Comparison of ENCODE assay signal across 1 cellular context in genomic region chr1:152459596-152460528, GRCh38.
TF ChIP-seq lines count a peak whose summit lies in the region.

No MANE protein-coding gene starts in this region.

TF ChIP-seq in HepG2, 621 proteins besides CTCF, POLR2A, EP300 and RAD21:
- TF ChIP-seq NAIF1 (CRISPR knock-in tag; IDR thresholded peaks at IDR 0.05; ENCODE audit: borderline replicate concordance) (no peak), ZFY (CRISPR knock-in tag; IDR thresholded peaks at IDR 0.05) (peak; percentile 37; the same call in 1 of the 2 replicates), XRCC5 (optimal IDR thresholded peaks at IDR 0.05; ENCODE audit: low read length) (peak; percentile 18), SALL1 (CRISPR knock-in tag; IDR thresholded peaks at IDR 0.05) (peak; percentile 14; the same call in 1 of the 2 replicates), GABPB1 (CRISPR knock-in tag; IDR thresholded peaks at IDR 0.05) (peak; percentile 37; the same call in 1 of the 2 replicates), PHF8 (CRISPR knock-in tag; IDR thresholded peaks at IDR 0.05) (peak; percentile 24; the same call in 1 of the 2 replicates), ZNF652 (CRISPR knock-in tag; IDR thresholded peaks at IDR 0.05; ENCODE audit: borderline replicate concordance, low read depth) (no peak), ELF1 (CRISPR knock-in tag; IDR thresholded peaks at IDR 0.05) (0 out of 2 replicates have a peak, but pooled peaks have one; percentile 32), PHF20 (CRISPR knock-in tag; IDR thresholded peaks at IDR 0.05) (0 out of 2 replicates have a peak, but pooled peaks have one; percentile 23), ZFP37 (CRISPR knock-in tag; IDR thresholded peaks at IDR 0.05; ENCODE audit: borderline replicate concordance) (no peak), ZFP41 (CRISPR knock-in tag; IDR thresholded peaks at IDR 0.05; ENCODE audit: borderline replicate concordance) (no peak), ZNF687 (CRISPR knock-in tag; IDR thresholded peaks at IDR 0.05) (peak; percentile 34; the same call in 1 of the 2 replicates), ZNF644 (CRISPR knock-in tag; IDR thresholded peaks at IDR 0.05; ENCODE audit: low read depth) (0 out of 2 replicates have a peak, but pooled peaks have one; percentile 20), NR2C2 (CRISPR knock-in tag; IDR thresholded peaks at IDR 0.05; ENCODE audit: borderline replicate concordance) (no peak)
- TF ChIP-seq, protein P1, sequence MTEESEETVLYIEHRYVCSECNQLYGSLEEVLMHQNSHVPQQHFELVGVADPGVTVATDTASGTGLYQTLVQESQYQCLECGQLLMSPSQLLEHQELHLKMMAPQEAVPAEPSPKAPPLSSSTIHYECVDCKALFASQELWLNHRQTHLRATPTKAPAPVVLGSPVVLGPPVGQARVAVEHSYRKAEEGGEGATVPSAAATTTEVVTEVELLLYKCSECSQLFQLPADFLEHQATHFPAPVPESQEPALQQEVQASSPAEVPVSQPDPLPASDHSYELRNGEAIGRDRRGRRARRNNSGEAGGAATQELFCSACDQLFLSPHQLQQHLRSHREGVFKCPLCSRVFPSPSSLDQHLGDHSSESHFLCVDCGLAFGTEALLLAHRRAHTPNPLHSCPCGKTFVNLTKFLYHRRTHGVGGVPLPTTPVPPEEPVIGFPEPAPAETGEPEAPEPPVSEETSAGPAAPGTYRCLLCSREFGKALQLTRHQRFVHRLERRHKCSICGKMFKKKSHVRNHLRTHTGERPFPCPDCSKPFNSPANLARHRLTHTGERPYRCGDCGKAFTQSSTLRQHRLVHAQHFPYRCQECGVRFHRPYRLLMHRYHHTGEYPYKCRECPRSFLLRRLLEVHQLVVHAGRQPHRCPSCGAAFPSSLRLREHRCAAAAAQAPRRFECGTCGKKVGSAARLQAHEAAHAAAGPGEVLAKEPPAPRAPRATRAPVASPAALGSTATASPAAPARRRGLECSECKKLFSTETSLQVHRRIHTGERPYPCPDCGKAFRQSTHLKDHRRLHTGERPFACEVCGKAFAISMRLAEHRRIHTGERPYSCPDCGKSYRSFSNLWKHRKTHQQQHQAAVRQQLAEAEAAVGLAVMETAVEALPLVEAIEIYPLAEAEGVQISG (CRISPR knock-in tag; IDR thresholded peaks at IDR 0.05): peak; percentile 76
- TF ChIP-seq, protein P2, sequence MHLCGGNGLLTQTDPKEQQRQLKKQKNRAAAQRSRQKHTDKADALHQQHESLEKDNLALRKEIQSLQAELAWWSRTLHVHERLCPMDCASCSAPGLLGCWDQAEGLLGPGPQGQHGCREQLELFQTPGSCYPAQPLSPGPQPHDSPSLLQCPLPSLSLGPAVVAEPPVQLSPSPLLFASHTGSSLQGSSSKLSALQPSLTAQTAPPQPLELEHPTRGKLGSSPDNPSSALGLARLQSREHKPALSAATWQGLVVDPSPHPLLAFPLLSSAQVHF (CRISPR knock-in tag; IDR thresholded peaks at IDR 0.05): no peak
- TF ChIP-seq, protein P3, sequence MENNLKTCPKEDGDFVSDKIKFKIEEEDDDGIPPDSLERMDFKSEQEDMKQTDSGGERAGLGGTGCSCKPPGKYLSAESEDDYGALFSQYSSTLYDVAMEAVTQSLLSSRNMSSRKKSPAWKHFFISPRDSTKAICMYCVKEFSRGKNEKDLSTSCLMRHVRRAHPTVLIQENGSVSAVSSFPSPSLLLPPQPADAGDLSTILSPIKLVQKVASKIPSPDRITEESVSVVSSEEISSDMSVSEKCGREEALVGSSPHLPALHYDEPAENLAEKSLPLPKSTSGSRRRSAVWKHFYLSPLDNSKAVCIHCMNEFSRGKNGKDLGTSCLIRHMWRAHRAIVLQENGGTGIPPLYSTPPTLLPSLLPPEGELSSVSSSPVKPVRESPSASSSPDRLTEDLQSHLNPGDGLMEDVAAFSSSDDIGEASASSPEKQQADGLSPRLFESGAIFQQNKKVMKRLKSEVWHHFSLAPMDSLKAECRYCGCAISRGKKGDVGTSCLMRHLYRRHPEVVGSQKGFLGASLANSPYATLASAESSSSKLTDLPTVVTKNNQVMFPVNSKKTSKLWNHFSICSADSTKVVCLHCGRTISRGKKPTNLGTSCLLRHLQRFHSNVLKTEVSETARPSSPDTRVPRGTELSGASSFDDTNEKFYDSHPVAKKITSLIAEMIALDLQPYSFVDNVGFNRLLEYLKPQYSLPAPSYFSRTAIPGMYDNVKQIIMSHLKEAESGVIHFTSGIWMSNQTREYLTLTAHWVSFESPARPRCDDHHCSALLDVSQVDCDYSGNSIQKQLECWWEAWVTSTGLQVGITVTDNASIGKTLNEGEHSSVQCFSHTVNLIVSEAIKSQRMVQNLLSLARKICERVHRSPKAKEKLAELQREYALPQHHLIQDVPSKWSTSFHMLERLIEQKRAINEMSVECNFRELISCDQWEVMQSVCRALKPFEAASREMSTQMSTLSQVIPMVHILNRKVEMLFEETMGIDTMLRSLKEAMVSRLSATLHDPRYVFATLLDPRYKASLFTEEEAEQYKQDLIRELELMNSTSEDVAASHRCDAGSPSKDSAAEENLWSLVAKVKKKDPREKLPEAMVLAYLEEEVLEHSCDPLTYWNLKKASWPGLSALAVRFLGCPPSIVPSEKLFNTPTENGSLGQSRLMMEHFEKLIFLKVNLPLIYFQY (CRISPR knock-in tag; IDR thresholded peaks at IDR 0.05; ENCODE audit: borderline replicate concordance): no peak
